Comparison of ENCODE assay signal across 8 cellular contexts in genomic region chr1:30782361-30783243, GRCh38. TPM values are rescaled to one million over a fixed set of nuclear protein-coding genes. Genes with fewer than 3 reads are reported as not detected.
DNase-seq lines count a peak whose midpoint lies in the region; ATAC-seq lines count a peak whose summit lies in the region.

No MANE protein-coding gene starts in this region.

- peaks cover 5% of the 10 kb centered on the region for H3K4me1 Mint-ChIP-seq in activated CD4-positive, alpha-beta memory T cell treated with anti-CD3 and anti-CD28 coated beads, Interleukin-2, amount 10 ng/mL, durations not matched to agents 7 days and 5 days
- H3K4me1 Mint-ChIP-seq in memory B cell: peaks cover 19% of the 10 kb centered on the region

- H3K27me3 Mint-ChIP-seq in activated CD4-positive, alpha-beta memory T cell treated with anti-CD3 and anti-CD28 coated beads, Interleukin-2, amount 10 ng/mL, durations not matched to agents 7 days and 5 days: peaks cover 11% of the 10 kb centered on the region
- peaks cover 3% of the 10 kb centered on the region for H3K27me3 Mint-ChIP-seq in memory B cell

- POLR2A ChIA-PET in activated CD4-positive, alpha-beta memory T cell treated with anti-CD3 and anti-CD28 coated beads, Interleukin-2, amount 10 ng/mL, durations not matched to agents 7 days and 5 days (lab: Charles Lee): interaction anchor here (1.1 to 3.3 kb wide), 2 partner anchors 25 to 63 kb away, joined by 3 to 24 read pairs; partner anchors contain the start of gene LAPTM5

- CTCF ChIA-PET in activated CD4-positive, alpha-beta memory T cell treated with anti-CD3 and anti-CD28 coated beads, Interleukin-2, amount 10 ng/mL, durations not matched to agents 7 days and 5 days (lab: Charles Lee): interaction anchor here (0.8 to 13.9 kb wide), 31 partner anchors 8 to 151 kb away, joined by 3 to 494 read pairs (median 4); partner anchors contain the start of genes LAPTM5 and MATN1

- H3K36me3 Mint-ChIP-seq in activated CD4-positive, alpha-beta memory T cell treated with anti-CD3 and anti-CD28 coated beads, Interleukin-2, amount 10 ng/mL, durations not matched to agents 7 days and 5 days (ENCODE audit: low read depth): no peaks in the 10 kb centered on the region
- H3K36me3 Mint-ChIP-seq in memory B cell: no peaks in the 10 kb centered on the region

- H3K9me3 Mint-ChIP-seq in activated CD4-positive, alpha-beta memory T cell treated with anti-CD3 and anti-CD28 coated beads, Interleukin-2, amount 10 ng/mL, durations not matched to agents 7 days and 5 days: no peaks in the 10 kb centered on the region
- no peaks in the 10 kb centered on the region for H3K9me3 Mint-ChIP-seq in memory B cell

- no peak overlapping the region for H3K4me3 Mint-ChIP-seq in activated CD4-positive, alpha-beta memory T cell treated with anti-CD3 and anti-CD28 coated beads, Interleukin-2, amount 10 ng/mL, durations not matched to agents 7 days and 5 days
- peak overlapping the region; percentile 43 for H3K4me3 Mint-ChIP-seq in memory B cell

- no peak overlapping the region for H3K27ac Mint-ChIP-seq in activated CD4-positive, alpha-beta memory T cell treated with anti-CD3 and anti-CD28 coated beads, Interleukin-2, amount 10 ng/mL, durations not matched to agents 7 days and 5 days
- no peak overlapping the region for H3K27ac Mint-ChIP-seq in memory B cell

- ATAC-seq in HG02798 (IDR thresholded peaks at IDR 0.05; ENCODE audit: poor library complexity, unreplicated experiment): peak; percentile 65
- peak; percentile 41 for ATAC-seq in memory B cell (ENCODE audit: low read depth)
- no peak for ATAC-seq in HG02970 (IDR thresholded peaks at IDR 0.05; ENCODE audit: low FRiP score, unreplicated experiment)

- peak; percentile 87 for DNase-seq in DMS53 (lab: John Stamatoyannopoulos, UW)
- peak; percentile 32 for DNase-seq in NCI-H526 treated with DMSO at 0.1 percent for 48 hours (lab: John Stamatoyannopoulos, UW)
- peak; percentile 73 for DNase-seq in activated CD4-positive, alpha-beta memory T cell treated with anti-CD3 and anti-CD28 coated beads, Interleukin-2, amount 10 ng/mL, durations not matched to agents 7 days and 5 days
- DNase-seq in effector CD4-positive, alpha-beta T cell: peak; percentile 73
- DNase-seq in memory B cell (ENCODE audit: low spot score in 2 of 2): peak; percentile 71 to 85
- peak; percentile 62 to 73 for DNase-seq in stimulated activated CD8-positive, alpha-beta memory T cell treated with anti-CD3 and anti-CD28 coated beads, Interleukin-2, amount 100 ng/mL, for 48 hours (ENCODE audit: low read depth in 2 of 2)

RNA-seq across cellular contexts. Expression of gene LAPTM5, which starts 25.0 kb away (rescaled TPM):
- total RNA-seq in activated CD4-positive, alpha-beta memory T cell treated with anti-CD3 and anti-CD28 coated beads, Interleukin-2, amount 10 ng/mL, durations not matched to agents 7 days and 5 days: 100 to 1,000 TPM; 481 to 482 TPM

RNA-seq across cellular contexts. Expression of gene MATN1, which starts 59.2 kb away (rescaled TPM):
- total RNA-seq in activated CD4-positive, alpha-beta memory T cell treated with anti-CD3 and anti-CD28 coated beads, Interleukin-2, amount 10 ng/mL, durations not matched to agents 7 days and 5 days: not detected

Comparison
In these comparisons a context has a peak if more than half of its experiments do, and no peak if none do; other contexts are left out.
1. DNase-seq: peak in every context shown above with its lines; median percentile 87 in DMS53; 78 in memory B cell; 73 in activated CD4-positive, alpha-beta memory T cell treated with anti-CD3 and anti-CD28 coated beads, Interleukin-2, amount 10 ng/mL, durations not matched to agents 7 days and 5 days; 73 in effector CD4-positive, alpha-beta T cell; 68 in stimulated activated CD8-positive, alpha-beta memory T cell treated with anti-CD3 and anti-CD28 coated beads, Interleukin-2, amount 100 ng/mL, for 48 hours; 32 in NCI-H526 treated with DMSO at 0.1 percent for 48 hours.